In genomic region chr11:112837162-112837826, GRCh38 we compare ENCODE assay signal across 11 cellular contexts.
DNase-seq lines count a peak whose midpoint lies in the region; TF ChIP-seq lines count a peak whose summit lies in the region.
"Had no signal": no experiment of that assay in that cellular context is flagged by ENCODE, and none has a peak within 500 bp of the region (broad histone marks: within the 10 kb centered on the region; RNA-seq: fewer than 3 reads in every experiment).

No MANE protein-coding gene starts in this region.

- TF ChIP-seq CTCF in A673 (conservative IDR thresholded peaks at IDR 0.05; ENCODE audit: low read depth, low read length) = 0 out of 2 replicates have a peak, but pooled peaks have one; percentile 44
- peak in 1 of 6 experiments; percentile 6 for TF ChIP-seq CTCF in esophagus squamous epithelium (IDR thresholded peaks at IDR 0.05)

- 67 to 69% methylated on average over 4 to 6 of the region's 8 CpGs for WGBS in esophagus squamous epithelium, 2 donors

- H3K27me3 ChIP-seq in A673 (replicated peaks; ENCODE audit: insufficient read depth, low read depth, low read length, poor library complexity) (no peaks in the 10 kb centered on the region), esophagus squamous epithelium (peaks cover 0 to 22% (median 0%) of the 10 kb centered on the region in 4 donors)
- H3K27me3 ChIP-seq: SJSA1 had no signal

- BruUV-seq in A673 (replicated peaks; lab: Mats Ljungman, UMichigan) = no TSS peak

- H3K4me1 ChIP-seq in A673 (ENCODE audit: insufficient read depth, low read length, poor library complexity, severe bottlenecking) (peaks cover 17% of the 10 kb centered on the region), esophagus squamous epithelium (no peaks in the 10 kb centered on the region)
- H3K4me1 ChIP-seq: SJSA1 had no signal

- TF ChIP-seq POLR2A in esophagus squamous epithelium (IDR thresholded peaks at IDR 0.05) = no peak

- CTCF ChIA-PET in A673 (lab: Charles Lee) = interaction anchor here (1.4 kb wide), 1 partner anchor 452 kb away, joined by 3 read pairs; no protein-coding TSS in a partner anchor

- intact Hi-C loops in A673 (cut with micrococcal nuclease; ENCODE audit: unreplicated experiment) = no loop called here
- intact Hi-C loops in esophagus squamous epithelium (cut with DNase I) = no loop called here

- H3K9me3 ChIP-seq in A673 (ENCODE audit: low read depth, low read length, poor library complexity, severe bottlenecking) (no peaks in the 10 kb centered on the region), esophagus squamous epithelium (no peaks in the 10 kb centered on the region)
- H3K9me3 ChIP-seq: SJSA1 had no signal

- DNase-seq in A673 (ENCODE audit: low spot score) (no peak), HT-29 (ENCODE audit: low spot score) (peak; percentile 45), SK-N-DZ (ENCODE audit: low spot score) (peak; percentile 55), hypothalamus (lab: John Stamatoyannopoulos, UW) (peak in 34 of 51 donors; percentile 4 to 79 (median 43)), esophagus squamous epithelium (lab: John Stamatoyannopoulos, UW) (no peak), AG20443 (ENCODE audit: low spot score) (no peak)
- DNase-seq in stimulated activated CD4-positive, alpha-beta T cell treated with anti-CD3 and anti-CD28 coated beads, Interleukin-4, amount 100 ng/mL, for 4 hours = no peak
- DNase-seq in activated CD4-positive, alpha-beta T cell treated with anti-CD3 and anti-CD28 coated beads for 48 hours = no peak
- DNase-seq: COR-L47, erythroblast had no signal

- H3K27ac ChIP-seq in A673 (ENCODE audit: low read depth, low read length, poor library complexity, severe bottlenecking) = no peak overlapping the region
- no peak overlapping the region for H3K27ac ChIP-seq in esophagus squamous epithelium
- H3K27ac ChIP-seq: SJSA1 had no signal

- H3K4me3 ChIP-seq in A673 (ENCODE audit: low read depth, low read length, poor library complexity, severe bottlenecking) = no peak overlapping the region
- no peak overlapping the region for H3K4me3 ChIP-seq in esophagus squamous epithelium
- H3K4me3 ChIP-seq: SJSA1 had no signal

- POLR2A ChIA-PET in A673 (lab: Charles Lee; ENCODE audit: low non-redundant PET) = no interaction called here

- H3K36me3 ChIP-seq in A673 (ENCODE audit: insufficient read depth, low read length, poor library complexity, severe bottlenecking) = no peaks in the 10 kb centered on the region
- no peaks in the 10 kb centered on the region for H3K36me3 ChIP-seq in esophagus squamous epithelium
- H3K36me3 ChIP-seq: SJSA1 had no signal

Comparison
In these comparisons a context has a peak if more than half of its experiments do, and no peak if none do; other contexts are left out.
1. DNase-seq: peak in HT-29 (single experiment), SK-N-DZ (single experiment) and hypothalamus (34 of 51); none in A673 (single experiment), esophagus squamous epithelium (single experiment), stimulated activated CD4-positive, alpha-beta T cell treated with anti-CD3 and anti-CD28 coated beads, Interleukin-4, amount 100 ng/mL, for 4 hours (0 of 2), activated CD4-positive, alpha-beta T cell treated with anti-CD3 and anti-CD28 coated beads for 48 hours (single experiment) and AG20443 (single experiment).